ENCODE assay signal across 17 cellular contexts in the genomic region with DNA sequence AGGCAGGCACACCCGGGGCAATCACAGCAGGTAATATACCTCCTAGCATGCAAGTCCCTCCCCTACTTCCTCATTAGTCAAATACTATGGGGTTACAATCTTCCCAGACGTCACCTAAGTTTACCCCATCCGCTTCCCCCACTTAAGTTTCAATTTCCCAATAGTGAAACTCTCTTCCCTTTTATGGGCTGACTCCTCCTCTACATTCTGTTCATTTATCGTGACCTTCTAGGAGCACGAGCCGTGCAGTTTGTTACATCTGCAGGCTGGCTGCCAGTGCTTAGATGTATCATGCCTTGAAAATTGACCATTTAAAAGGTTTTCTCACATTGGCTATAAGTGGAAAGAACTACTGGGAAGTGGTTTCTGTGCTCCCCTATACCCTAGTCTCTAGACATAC.
DNase-seq lines count a peak whose midpoint lies in the region; ATAC-seq, FAIRE-seq and TF ChIP-seq lines count a peak whose summit lies in the region.
"Had no signal": no experiment of that assay in that cellular context is flagged by ENCODE, and none has a peak within 500 bp of the region (broad histone marks: within the 10 kb centered on the region; RNA-seq: fewer than 3 reads in every experiment).

No MANE protein-coding gene starts in this region.

- no peaks in the 10 kb centered on the region for H3K9me3 ChIP-seq in right atrium auricular region
- H3K9me3 ChIP-seq in GM12878 (replicated peaks; ENCODE audit: control insufficient read depth, insufficient read depth, low read length) = no peaks in the 10 kb centered on the region
- H3K9me3 ChIP-seq: Caco-2 had no signal

- no peak overlapping the region for H3K4me2 ChIP-seq in GM12878 (ENCODE audit: control insufficient read depth, insufficient read depth)

- no peak overlapping the region for H3K4me3 ChIP-seq in right atrium auricular region
- H3K4me3 ChIP-seq in GM12878 = no peak overlapping the region

- no peak for TF ChIP-seq POLR2A in GM12878 (IDR thresholded peaks at IDR 0.05; ENCODE audit: low read depth, low read length)

- ATAC-seq in left cardiac atrium (no peak), GM12878 (peak; percentile 33; the same call in 1 of the 3 replicates), SK-N-SH treated with all-trans-retinoic acid at 6 μM for 48 hours (no peak)
- ATAC-seq: PC-3 had no signal

- BruUV-seq in GM12878 (replicated peaks; lab: Mats Ljungman, UMichigan) = no TSS peak

- H3K27me3 ChIP-seq in right atrium auricular region = no peaks in the 10 kb centered on the region
- no peaks in the 10 kb centered on the region for H3K27me3 ChIP-seq in GM12878 (replicated peaks in 1 of 2; ENCODE audit: control insufficient read depth in 2 of 2, insufficient read depth in 2 of 2, low read length in 1 of 2)

- H3K36me3 ChIP-seq in right atrium auricular region (no peaks in the 10 kb centered on the region), GM12878 (ENCODE audit: control insufficient read depth in 2 of 2, insufficient read depth in 2 of 2, low read length in 1 of 2) (no peaks in the 10 kb centered on the region)

- H3K27ac ChIP-seq in right atrium auricular region (no peak overlapping the region), GM12878 (ENCODE audit: control insufficient read depth, insufficient read depth) (no peak overlapping the region)

- DNase-seq in left cardiac atrium (peak; percentile 9), right atrium auricular region (ENCODE audit: low spot score) (no peak), NOMO-1 treated with DMSO at 0.1 percent for 48 hours (lab: John Stamatoyannopoulos, UW; ENCODE audit: unreplicated experiment) (peak; percentile 90), GM12878 (ENCODE audit: low read depth, low spot score) (no peak), superior temporal gyrus (ENCODE audit: extremely low spot score) (no peak), SKM-1 (lab: John Stamatoyannopoulos, UW; ENCODE audit: unreplicated experiment) (no peak)
- DNase-seq: Caco-2; CD4-positive, alpha-beta T cell; GDM1; H9; NCI-H1436 treated with DMSO at 0.1 percent for 48 hours; NCI-H2029 treated with DMSO at 0.1 percent for 48 hours; NCI-H2171; NCI-H526; PC-3 had no signal

- RAD21 ChIA-PET in GM12878 (lab: Charles Lee; ENCODE audit: unreplicated experiment) = no interaction called here

- TF ChIP-seq RAD21 in GM12878 (IDR thresholded peaks at IDR 0.05; ENCODE audit: insufficient read depth, low read depth, low read length) = no peak

- CTCF ChIA-PET in GM12878 (lab: Yijun Ruan, JAX) = interaction anchor here (0.6 kb wide), 1 partner anchor 547 kb away, joined by 3 read pairs; no protein-coding TSS in a partner anchor

- H2AFZ ChIP-seq in GM12878 (ENCODE audit: control insufficient read depth, low read depth, low read length) = no peak overlapping the region

- 42% methylated on average over 6 of the region's 6 CpGs for WGBS in GM12878 (ENCODE audit: insufficient coverage, insufficient replicate concordance, low lambda C conversion rate, missing lambda C conversion rate)

- intact Hi-C loops in left cardiac atrium (cut with DNase I) = no loop called here
- intact Hi-C loops in GM12878 (cut with micrococcal nuclease; ENCODE audit: unreplicated experiment) = no loop called here

- no peaks in the 10 kb centered on the region for H4K20me1 ChIP-seq in GM12878 (ENCODE audit: control insufficient read depth, insufficient read depth)

- no peak overlapping the region for H3K9ac ChIP-seq in GM12878 (ENCODE audit: control insufficient read depth, insufficient read depth, low read length)

- H3K4me1 ChIP-seq in right atrium auricular region = no peaks in the 10 kb centered on the region
- no peaks in the 10 kb centered on the region for H3K4me1 ChIP-seq in GM12878 (ENCODE audit: control insufficient read depth, insufficient read depth, low read length)
- H3K4me1 ChIP-seq: Caco-2 had no signal

- no peak for TF ChIP-seq EP300 in GM12878 (IDR thresholded peaks at IDR 0.05; ENCODE audit: borderline replicate concordance in 1 of 2, control insufficient read depth in 1 of 2, low read depth in 2 of 2, low read length in 2 of 2)

- in situ Hi-C loops in GM12878 (cut with MboI) = no loop called here

- POLR2A ChIA-PET in GM12878 (lab: Charles Lee) = no interaction called here

- TF ChIP-seq CTCF in right atrium auricular region (IDR thresholded peaks at IDR 0.05) (no peak), GM12878 (IDR thresholded peaks at IDR 0.05 in 2 of 3, conservative IDR thresholded peaks at IDR 0.05 in 1 of 3; ENCODE audit: control insufficient read depth in 2 of 3, extremely low read depth in 1 of 3, insufficient read depth in 1 of 3, low read depth in 3 of 3, low read length in 3 of 3) (no peak)

- no peak for FAIRE-seq in GM12878 (lab: Jason Lieb, UNC)
- FAIRE-seq: A204.1 had no signal

- H3K79me2 ChIP-seq in GM12878 (ENCODE audit: control insufficient read depth, insufficient read depth, low read length) = no peaks in the 10 kb centered on the region

- SMC1A ChIA-PET in GM12878 (lab: Charles Lee; ENCODE audit: uncharacterized antibody, unreplicated experiment) = no interaction called here

TF ChIP-seq in GM12878, 131 proteins besides CTCF, POLR2A, EP300 and RAD21 (continues in another document):
- no peak for TF ChIP-seq IKZF2 (IDR thresholded peaks at IDR 0.05)
- no peak for TF ChIP-seq ZNF217 (IDR thresholded peaks at IDR 0.05)
- TF ChIP-seq NFIC (IDR thresholded peaks at IDR 0.05; ENCODE audit: low read depth, low read length) = no peak
- TF ChIP-seq, protein P1, sequence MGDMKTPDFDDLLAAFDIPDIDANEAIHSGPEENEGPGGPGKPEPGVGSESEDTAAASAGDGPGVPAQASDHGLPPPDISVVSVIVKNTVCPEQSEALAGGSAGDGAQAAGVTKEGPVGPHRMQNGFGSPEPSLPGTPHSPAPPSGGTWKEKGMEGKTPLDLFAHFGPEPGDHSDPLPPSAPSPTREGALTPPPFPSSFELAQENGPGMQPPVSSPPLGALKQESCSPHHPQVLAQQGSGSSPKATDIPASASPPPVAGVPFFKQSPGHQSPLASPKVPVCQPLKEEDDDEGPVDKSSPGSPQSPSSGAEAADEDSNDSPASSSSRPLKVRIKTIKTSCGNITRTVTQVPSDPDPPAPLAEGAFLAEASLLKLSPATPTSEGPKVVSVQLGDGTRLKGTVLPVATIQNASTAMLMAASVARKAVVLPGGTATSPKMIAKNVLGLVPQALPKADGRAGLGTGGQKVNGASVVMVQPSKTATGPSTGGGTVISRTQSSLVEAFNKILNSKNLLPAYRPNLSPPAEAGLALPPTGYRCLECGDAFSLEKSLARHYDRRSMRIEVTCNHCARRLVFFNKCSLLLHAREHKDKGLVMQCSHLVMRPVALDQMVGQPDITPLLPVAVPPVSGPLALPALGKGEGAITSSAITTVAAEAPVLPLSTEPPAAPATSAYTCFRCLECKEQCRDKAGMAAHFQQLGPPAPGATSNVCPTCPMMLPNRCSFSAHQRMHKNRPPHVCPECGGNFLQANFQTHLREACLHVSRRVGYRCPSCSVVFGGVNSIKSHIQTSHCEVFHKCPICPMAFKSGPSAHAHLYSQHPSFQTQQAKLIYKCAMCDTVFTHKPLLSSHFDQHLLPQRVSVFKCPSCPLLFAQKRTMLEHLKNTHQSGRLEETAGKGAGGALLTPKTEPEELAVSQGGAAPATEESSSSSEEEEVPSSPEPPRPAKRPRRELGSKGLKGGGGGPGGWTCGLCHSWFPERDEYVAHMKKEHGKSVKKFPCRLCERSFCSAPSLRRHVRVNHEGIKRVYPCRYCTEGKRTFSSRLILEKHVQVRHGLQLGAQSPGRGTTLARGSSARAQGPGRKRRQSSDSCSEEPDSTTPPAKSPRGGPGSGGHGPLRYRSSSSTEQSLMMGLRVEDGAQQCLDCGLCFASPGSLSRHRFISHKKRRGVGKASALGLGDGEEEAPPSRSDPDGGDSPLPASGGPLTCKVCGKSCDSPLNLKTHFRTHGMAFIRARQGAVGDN (IDR thresholded peaks at IDR 0.05) = no peak
- TF ChIP-seq SMAD5 (IDR thresholded peaks at IDR 0.05; ENCODE audit: low read depth) = no peak
- no peak for TF ChIP-seq PAX5 (IDR thresholded peaks at IDR 0.05; ENCODE audit: borderline replicate concordance, low read depth, low read length)
- no peak for TF ChIP-seq NBN (IDR thresholded peaks at IDR 0.05)

TF ChIP-seq in SK-N-SH treated with all-trans-retinoic acid at 6 μM for 48 hours, 23 proteins besides CTCF, POLR2A, EP300 and RAD21 (continues in another document):
- TF ChIP-seq ARNTL (CRISPR knock-in tag; IDR thresholded peaks at IDR 0.05; ENCODE audit: borderline replicate concordance, low read depth) (no peak), ZNF565 (CRISPR knock-in tag; conservative IDR thresholded peaks at IDR 0.05; ENCODE audit: low read depth) (no peak), TOX (CRISPR knock-in tag; IDR thresholded peaks at IDR 0.05; ENCODE audit: borderline replicate concordance) (no peak), OSR1 (CRISPR knock-in tag; IDR thresholded peaks at IDR 0.05) (no peak), ISL1 (CRISPR knock-in tag; IDR thresholded peaks at IDR 0.05) (no peak), TCF4 (CRISPR knock-in tag; IDR thresholded peaks at IDR 0.05; ENCODE audit: borderline replicate concordance) (no peak), ZC3H10 (CRISPR knock-in tag; IDR thresholded peaks at IDR 0.05) (no peak), SNAI2 (CRISPR knock-in tag; IDR thresholded peaks at IDR 0.05) (no peak)
- TF ChIP-seq, protein P2, sequence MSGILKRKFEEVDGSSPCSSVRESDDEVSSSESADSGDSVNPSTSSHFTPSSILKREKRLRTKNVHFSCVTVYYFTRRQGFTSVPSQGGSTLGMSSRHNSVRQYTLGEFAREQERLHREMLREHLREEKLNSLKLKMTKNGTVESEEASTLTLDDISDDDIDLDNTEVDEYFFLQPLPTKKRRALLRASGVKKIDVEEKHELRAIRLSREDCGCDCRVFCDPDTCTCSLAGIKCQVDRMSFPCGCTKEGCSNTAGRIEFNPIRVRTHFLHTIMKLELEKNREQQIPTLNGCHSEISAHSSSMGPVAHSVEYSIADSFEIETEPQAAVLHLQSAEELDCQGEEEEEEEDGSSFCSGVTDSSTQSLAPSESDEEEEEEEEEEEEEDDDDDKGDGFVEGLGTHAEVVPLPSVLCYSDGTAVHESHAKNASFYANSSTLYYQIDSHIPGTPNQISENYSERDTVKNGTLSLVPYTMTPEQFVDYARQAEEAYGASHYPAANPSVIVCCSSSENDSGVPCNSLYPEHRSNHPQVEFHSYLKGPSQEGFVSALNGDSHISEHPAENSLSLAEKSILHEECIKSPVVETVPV (CRISPR knock-in tag; IDR thresholded peaks at IDR 0.05) = no peak
- TF ChIP-seq, protein P3, sequence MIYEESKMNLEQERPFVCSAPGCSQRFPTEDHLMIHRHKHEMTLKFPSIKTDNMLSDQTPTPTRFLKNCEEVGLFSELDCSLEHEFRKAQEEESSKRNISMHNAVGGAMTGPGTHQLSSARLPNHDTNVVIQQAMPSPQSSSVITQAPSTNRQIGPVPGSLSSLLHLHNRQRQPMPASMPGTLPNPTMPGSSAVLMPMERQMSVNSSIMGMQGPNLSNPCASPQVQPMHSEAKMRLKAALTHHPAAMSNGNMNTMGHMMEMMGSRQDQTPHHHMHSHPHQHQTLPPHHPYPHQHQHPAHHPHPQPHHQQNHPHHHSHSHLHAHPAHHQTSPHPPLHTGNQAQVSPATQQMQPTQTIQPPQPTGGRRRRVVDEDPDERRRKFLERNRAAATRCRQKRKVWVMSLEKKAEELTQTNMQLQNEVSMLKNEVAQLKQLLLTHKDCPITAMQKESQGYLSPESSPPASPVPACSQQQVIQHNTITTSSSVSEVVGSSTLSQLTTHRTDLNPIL (CRISPR knock-in tag; IDR thresholded peaks at IDR 0.05; ENCODE audit: low read depth) = no peak

Comparison
In these comparisons a context has a peak if more than half of its experiments do, and no peak if none do; other contexts are left out.
1. DNase-seq: peak in left cardiac atrium (single experiment) and NOMO-1 treated with DMSO at 0.1 percent for 48 hours (single experiment); none in right atrium auricular region (single experiment), GM12878 (single experiment), superior temporal gyrus (single experiment) and SKM-1 (single experiment).